17 cellular contexts compared by ENCODE assay signal in the genomic region with DNA sequence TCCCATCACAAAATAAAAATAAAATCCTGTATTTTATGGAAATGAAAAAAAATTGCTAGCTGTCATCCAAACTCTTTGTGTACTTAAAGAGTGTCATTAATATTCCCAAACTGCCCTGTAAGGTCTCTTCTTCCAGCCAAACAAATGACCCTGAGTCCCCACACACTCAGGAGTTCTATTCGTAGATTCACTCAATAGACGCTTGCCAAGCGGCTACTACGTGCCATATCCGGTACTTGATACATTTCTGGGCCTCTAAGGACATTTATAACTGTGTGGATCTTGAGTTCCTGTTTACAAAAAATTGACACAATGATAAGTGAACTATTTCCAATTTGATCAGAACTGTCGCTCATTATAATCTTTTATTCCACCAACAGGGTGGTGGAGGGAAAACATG.
DNase-seq lines count a peak whose midpoint lies in the region; ATAC-seq, FAIRE-seq and TF ChIP-seq lines count a peak whose summit lies in the region.
"Had no signal": no experiment of that assay in that cellular context is flagged by ENCODE, and none has a peak within 500 bp of the region (broad histone marks: within the 10 kb centered on the region; RNA-seq: fewer than 3 reads in every experiment).

No MANE protein-coding gene starts in this region.

- no peak for TF ChIP-seq POLR2A in right lobe of liver (IDR thresholded peaks at IDR 0.05)

- H3K79me2 ChIP-seq in astrocyte (ENCODE audit: insufficient read depth, low read length): no peaks in the 10 kb centered on the region

- CTCF ChIA-PET in Caco-2 (lab: Charles Lee): no interaction called here
- CTCF ChIA-PET in activated CD8-positive, alpha-beta memory T cell treated with anti-CD3 and anti-CD28 coated beads, Interleukin-2, amount 10 ng/mL, durations not matched to agents 7 days and 5 days (lab: Charles Lee): no interaction called here

- H3K9me3 Mint-ChIP-seq in Caco-2 (ENCODE audit: unreplicated experiment) (peaks cover 3% of the 10 kb centered on the region), astrocyte (ENCODE audit: unreplicated experiment) (peaks cover 2% of the 10 kb centered on the region)
- no peaks in the 10 kb centered on the region for H3K9me3 Mint-ChIP-seq in activated CD8-positive, alpha-beta memory T cell treated with anti-CD3 and anti-CD28 coated beads, Interleukin-2, amount 10 ng/mL, durations not matched to agents 7 days and 5 days (ENCODE audit: low read depth)
- H3K9me3 Mint-ChIP-seq: CD14-positive monocyte had no signal

- no peaks in the 10 kb centered on the region for H3K27me3 ChIP-seq in Caco-2 (replicated peaks; ENCODE audit: control insufficient read depth, insufficient read depth, low read length)
- H3K27me3 ChIP-seq in astrocyte (ENCODE audit: insufficient read depth, low read length): no peaks in the 10 kb centered on the region
- no peaks in the 10 kb centered on the region for H3K27me3 ChIP-seq in right lobe of liver
- no peaks in the 10 kb centered on the region for H3K27me3 ChIP-seq in H7 (ENCODE audit: control insufficient read depth, insufficient read depth, low read length)

- FAIRE-seq in astrocyte (lab: Jason Lieb, UNC): no peak
- FAIRE-seq: A204.1 had no signal

- H2AFZ ChIP-seq in astrocyte (ENCODE audit: low read depth, low read length): no peak overlapping the region

- 67% methylated on average over 6 of the region's 6 CpGs for WGBS in right lobe of liver (ENCODE audit: insufficient coverage, low coverage, low lambda C conversion rate, missing lambda C conversion rate)

- H3K36me3 ChIP-seq in Caco-2 (ENCODE audit: control insufficient read depth, insufficient read depth, low read length): no peaks in the 10 kb centered on the region
- H3K36me3 ChIP-seq in astrocyte (ENCODE audit: insufficient read depth, low read length): no peaks in the 10 kb centered on the region
- H3K36me3 ChIP-seq in right lobe of liver: no peaks in the 10 kb centered on the region
- no peaks in the 10 kb centered on the region for H3K36me3 ChIP-seq in H7 (replicated peaks; ENCODE audit: control insufficient read depth, insufficient read depth, low read length)

- H3K4me1 ChIP-seq in Caco-2 (peaks cover 37% of the 10 kb centered on the region), astrocyte (ENCODE audit: insufficient read depth, low read length) (peaks cover 9% of the 10 kb centered on the region), right lobe of liver (peaks cover 0 to 40% (median 8%) of the 10 kb centered on the region in 4 donors)

- peak in 3 of 4 donors; percentile 5 to 65 (median 22) for ATAC-seq in right lobe of liver
- peak; percentile 76 for ATAC-seq in sciatic nerve
- ATAC-seq in activated CD8-positive, alpha-beta memory T cell treated with anti-CD3 and anti-CD28 coated beads, Interleukin-2, amount 10 ng/mL, durations not matched to agents 7 days and 5 days: no peak
- ATAC-seq: HCT116, PC-3 had no signal

- no peak overlapping the region for H3K4me3 Mint-ChIP-seq in Caco-2 (ENCODE audit: unreplicated experiment)
- no peak overlapping the region for H3K4me3 Mint-ChIP-seq in astrocyte (ENCODE audit: unreplicated experiment)
- no peak overlapping the region for H3K4me3 Mint-ChIP-seq in activated CD8-positive, alpha-beta memory T cell treated with anti-CD3 and anti-CD28 coated beads, Interleukin-2, amount 10 ng/mL, durations not matched to agents 7 days and 5 days
- H3K4me3 Mint-ChIP-seq: CD14-positive monocyte had no signal

- no peak overlapping the region for H3K4me2 ChIP-seq in astrocyte (ENCODE audit: low read length)

- H3K27me3 Mint-ChIP-seq in Caco-2 (ENCODE audit: insufficient read depth, unreplicated experiment) (no peaks in the 10 kb centered on the region), astrocyte (ENCODE audit: low read depth, unreplicated experiment) (no peaks in the 10 kb centered on the region)
- H3K27me3 Mint-ChIP-seq in activated CD8-positive, alpha-beta memory T cell treated with anti-CD3 and anti-CD28 coated beads, Interleukin-2, amount 10 ng/mL, durations not matched to agents 7 days and 5 days: no peaks in the 10 kb centered on the region

- H3K36me3 Mint-ChIP-seq in Caco-2 (ENCODE audit: insufficient read depth, unreplicated experiment): no peaks in the 10 kb centered on the region
- H3K36me3 Mint-ChIP-seq in astrocyte (ENCODE audit: low read depth, unreplicated experiment): no peaks in the 10 kb centered on the region
- H3K36me3 Mint-ChIP-seq in activated CD8-positive, alpha-beta memory T cell treated with anti-CD3 and anti-CD28 coated beads, Interleukin-2, amount 10 ng/mL, durations not matched to agents 7 days and 5 days: peaks cover 1% of the 10 kb centered on the region

- H3K27ac Mint-ChIP-seq in Caco-2 (ENCODE audit: unreplicated experiment) (peak overlapping the region; percentile 79), astrocyte (ENCODE audit: unreplicated experiment) (peak overlapping the region; percentile 41)
- H3K27ac Mint-ChIP-seq in activated CD8-positive, alpha-beta memory T cell treated with anti-CD3 and anti-CD28 coated beads, Interleukin-2, amount 10 ng/mL, durations not matched to agents 7 days and 5 days: no peak overlapping the region

- H3K4me3 ChIP-seq in Caco-2 (ENCODE audit: low read depth, low read length): no peak overlapping the region
- H3K4me3 ChIP-seq in astrocyte (ENCODE audit: insufficient read depth, low read depth, low read length): no peak overlapping the region
- no peak overlapping the region for H3K4me3 ChIP-seq in right lobe of liver
- H3K4me3 ChIP-seq in H7 (ENCODE audit: insufficient read depth, low read depth, low read length): no peak overlapping the region

- intact Hi-C loops in Caco-2 (cut with micrococcal nuclease; ENCODE audit: unreplicated experiment) (loop anchor here (5.0 kb wide), 1 partner anchor 78 kb away; no protein-coding TSS in a partner anchor), right lobe of liver (cut with DNase I) (no loop called here), sciatic nerve (cut with DNase I) (no loop called here)

- TF ChIP-seq CTCF in Caco-2 (IDR thresholded peaks at IDR 0.05; ENCODE audit: insufficient read depth in 1 of 2, low read depth in 1 of 2, low read length in 1 of 2, severe bottlenecking in 1 of 2, unreplicated experiment in 1 of 2) (no peak), astrocyte (IDR thresholded peaks at IDR 0.05; ENCODE audit: insufficient read depth, low read depth, low read length) (no peak), right lobe of liver (IDR thresholded peaks at IDR 0.05) (no peak)

- H3K4me1 Mint-ChIP-seq in Caco-2 (ENCODE audit: low read depth, unreplicated experiment) (peaks cover 3% of the 10 kb centered on the region), astrocyte (ENCODE audit: low read depth, unreplicated experiment) (peaks cover 26% of the 10 kb centered on the region)
- H3K4me1 Mint-ChIP-seq in activated CD8-positive, alpha-beta memory T cell treated with anti-CD3 and anti-CD28 coated beads, Interleukin-2, amount 10 ng/mL, durations not matched to agents 7 days and 5 days: peaks cover 4% of the 10 kb centered on the region
- H3K4me1 Mint-ChIP-seq: CD14-positive monocyte had no signal

- DNase-seq in Caco-2 (no peak), astrocyte (ENCODE audit: low read depth) (no peak), right lobe of liver (no peak), sciatic nerve (ENCODE audit: low spot score) (no peak), AML-193 (lab: John Stamatoyannopoulos, UW) (no peak), H7 (no peak)
- DNase-seq in activated CD8-positive, alpha-beta memory T cell treated with anti-CD3 and anti-CD28 coated beads, Interleukin-2, amount 50 U/mL, for 4 hours: no peak
- no peak for DNase-seq in activated CD8-positive, alpha-beta memory T cell treated with anti-CD3 and anti-CD28 coated beads, Interleukin-2, amount 10 ng/mL, durations not matched to agents 7 days and 5 days
- DNase-seq: DMS53, NCI-H1048, NCI-H1694, NCI-H345, NCI-H69, PC-3 had no signal

- no peak overlapping the region for H3K27ac ChIP-seq in astrocyte (ENCODE audit: low read depth, low read length)
- H3K27ac ChIP-seq in right lobe of liver: peak overlapping the region in 1 of 3 donors; percentile 64

- POLR2A ChIA-PET in Caco-2 (lab: Charles Lee): no interaction called here

- no TSS peak for BruUV-seq in Caco-2 (replicated peaks; lab: Mats Ljungman, UMichigan)

- no peak overlapping the region for H3K9ac ChIP-seq in astrocyte (ENCODE audit: low read length)

- no peaks in the 10 kb centered on the region for H4K20me1 ChIP-seq in astrocyte (ENCODE audit: insufficient read depth, low read length)

- no peaks in the 10 kb centered on the region for H3K9me3 ChIP-seq in Caco-2
- no peaks in the 10 kb centered on the region for H3K9me3 ChIP-seq in astrocyte (ENCODE audit: insufficient read depth, low read depth, low read length)
- H3K9me3 ChIP-seq in right lobe of liver: no peaks in the 10 kb centered on the region
